Comparison of ENCODE assay signal across 11 cellular contexts in the genomic region with DNA sequence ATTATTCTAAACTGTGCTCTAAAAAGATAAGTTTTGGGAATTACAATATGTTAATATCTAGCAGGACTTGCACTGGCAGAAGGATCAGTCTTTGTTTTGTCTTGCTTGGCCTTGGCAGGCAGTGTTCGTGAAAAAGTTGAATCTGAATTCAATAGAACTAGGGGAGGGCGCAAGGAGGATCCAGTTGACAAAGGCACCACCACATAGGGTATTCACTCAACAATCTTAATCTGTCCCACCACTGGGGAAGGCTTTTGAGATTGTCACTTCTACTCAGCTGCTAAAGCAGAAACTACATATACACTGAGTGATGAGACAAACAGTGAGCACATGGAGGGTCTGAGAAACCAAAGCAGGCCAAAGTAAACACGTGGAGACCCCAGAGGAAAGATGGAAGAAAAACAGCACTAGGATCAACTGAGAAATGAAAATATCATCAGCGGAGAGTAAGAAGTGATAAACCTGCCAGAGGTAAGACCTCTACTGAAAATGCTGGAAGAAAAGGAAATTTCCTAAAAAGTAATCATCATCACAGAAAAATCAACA. TPM values are rescaled to one million over a fixed set of nuclear protein-coding genes. Genes with fewer than 3 reads are reported as not detected.
DNase-seq lines count a peak whose midpoint lies in the region; ATAC-seq, FAIRE-seq and TF ChIP-seq lines count a peak whose summit lies in the region.
"Had no signal": no experiment of that assay in that cellular context is flagged by ENCODE, and none has a peak within 500 bp of the region (broad histone marks: within the 10 kb centered on the region; RNA-seq: fewer than 3 reads in every experiment).

No MANE protein-coding gene starts in this region.

- no peak overlapping the region for H2AFZ ChIP-seq in GM12878 (ENCODE audit: control insufficient read depth, low read depth, low read length)

- H3K27me3 ChIP-seq in CD8-positive, alpha-beta T cell (ENCODE audit: insufficient read depth, low read length): no peaks in the 10 kb centered on the region
- H3K27me3 ChIP-seq in GM12878 (replicated peaks in 1 of 2; ENCODE audit: control insufficient read depth in 2 of 2, insufficient read depth in 2 of 2, low read length in 1 of 2): no peaks in the 10 kb centered on the region
- H3K27me3 ChIP-seq: brain microvascular endothelial cell had no signal

- H3K27ac Mint-ChIP-seq in CD8-positive, alpha-beta T cell: no peak overlapping the region
- H3K27ac Mint-ChIP-seq in nephron: peak overlapping the region in 2 of 3 experiments; percentile 4 to 47

- POLR2A ChIA-PET in CD8-positive, alpha-beta T cell (lab: Charles Lee): interaction anchor here (0.6 kb wide), 1 partner anchor 67 kb away, joined by 3 read pairs; no protein-coding TSS in a partner anchor
- POLR2A ChIA-PET in GM12878 (lab: Charles Lee): interaction anchor here (0.7 to 1.1 kb wide), 3 partner anchors 9 to 66 kb away, joined by 3 to 6 read pairs (median 4); partner anchors contain the start of genes NUDT21 and OGFOD1

- no peaks in the 10 kb centered on the region for H3K9me3 Mint-ChIP-seq in CD8-positive, alpha-beta T cell
- no peaks in the 10 kb centered on the region for H3K9me3 Mint-ChIP-seq in nephron

- peaks cover 65% of the 10 kb centered on the region for H3K79me2 ChIP-seq in GM12878 (ENCODE audit: control insufficient read depth, insufficient read depth, low read length)

- SMC1A ChIA-PET in GM12878 (lab: Charles Lee; ENCODE audit: uncharacterized antibody, unreplicated experiment): interaction anchor here (0.6 to 2.1 kb wide), 3 partner anchors 14 to 279 kb away, joined by 3 to 6 read pairs (median 3); no protein-coding TSS in a partner anchor

- H4K20me1 ChIP-seq in GM12878 (ENCODE audit: control insufficient read depth, insufficient read depth): no peaks in the 10 kb centered on the region

- TF ChIP-seq CTCF in CD8-positive, alpha-beta T cell (IDR thresholded peaks at IDR 0.05): no peak
- TF ChIP-seq CTCF in HFF-Myc (IDR thresholded peaks at IDR 0.05; ENCODE audit: low read depth, low read length, missing control alignments) (no peak), GM12878 (IDR thresholded peaks at IDR 0.05 in 2 of 3, conservative IDR thresholded peaks at IDR 0.05 in 1 of 3; ENCODE audit: control insufficient read depth in 2 of 3, extremely low read depth in 1 of 3, insufficient read depth in 1 of 3, low read depth in 3 of 3, low read length in 3 of 3) (no peak), nephron (IDR thresholded peaks at IDR 0.05; ENCODE audit: unreplicated experiment in 3 of 3) (no peak), mucosa of descending colon (IDR thresholded peaks at IDR 0.05) (no peak)

- 12% methylated on average over 4 of the region's 4 CpGs for WGBS in GM12878 (ENCODE audit: insufficient coverage, insufficient replicate concordance, low lambda C conversion rate, missing lambda C conversion rate)

- H3K4me1 ChIP-seq in CD8-positive, alpha-beta T cell (ENCODE audit: insufficient read depth, low read length): peaks cover 19% of the 10 kb centered on the region
- H3K4me1 ChIP-seq in GM12878 (ENCODE audit: control insufficient read depth, insufficient read depth, low read length) (peaks cover 12% of the 10 kb centered on the region), mucosa of descending colon (ENCODE audit: low read depth) (peaks cover 20% of the 10 kb centered on the region)

- H3K36me3 Mint-ChIP-seq in CD8-positive, alpha-beta T cell: peaks cover 6% of the 10 kb centered on the region
- peaks cover 8% of the 10 kb centered on the region for H3K36me3 Mint-ChIP-seq in nephron (ENCODE audit: low read depth)

- H3K36me3 ChIP-seq in CD8-positive, alpha-beta T cell (ENCODE audit: insufficient read depth, low read length): no peaks in the 10 kb centered on the region
- no peaks in the 10 kb centered on the region for H3K36me3 ChIP-seq in GM12878 (ENCODE audit: control insufficient read depth in 2 of 2, insufficient read depth in 2 of 2, low read length in 1 of 2)
- H3K36me3 ChIP-seq in mucosa of descending colon (ENCODE audit: low read depth): no peaks in the 10 kb centered on the region
- H3K36me3 ChIP-seq: brain microvascular endothelial cell had no signal

- FAIRE-seq in GM12878 (lab: Jason Lieb, UNC): peak; percentile 18

- no peak for TF ChIP-seq POLR2A in GM12878 (IDR thresholded peaks at IDR 0.05; ENCODE audit: low read depth, low read length)

- no peak for TF ChIP-seq RAD21 in GM12878 (IDR thresholded peaks at IDR 0.05; ENCODE audit: insufficient read depth, low read depth, low read length)

- in situ Hi-C loops in GM12878 (cut with MboI): no loop called here

- peaks cover 46% of the 10 kb centered on the region for H3K4me1 Mint-ChIP-seq in CD8-positive, alpha-beta T cell (ENCODE audit: low read depth)
- H3K4me1 Mint-ChIP-seq in nephron: peaks cover 26% of the 10 kb centered on the region

- RAD21 ChIA-PET in GM12878 (lab: Charles Lee; ENCODE audit: unreplicated experiment): interaction anchor here (1.0 to 1.6 kb wide), 3 partner anchors 9 to 480 kb away, joined by 3 to 6 read pairs (median 6); partner anchors contain the start of genes NUDT21 and OGFOD1

- peak overlapping the region; percentile 64 for H3K4me3 Mint-ChIP-seq in CD8-positive, alpha-beta T cell
- peak overlapping the region; percentile 75 to 98 (median 76) for H3K4me3 Mint-ChIP-seq in nephron

- no peak for TF ChIP-seq EP300 in GM12878 (IDR thresholded peaks at IDR 0.05; ENCODE audit: borderline replicate concordance in 1 of 2, control insufficient read depth in 1 of 2, low read depth in 2 of 2, low read length in 2 of 2)

- no peak overlapping the region for H3K27ac ChIP-seq in CD8-positive, alpha-beta T cell (ENCODE audit: low read depth, low read length)
- peak overlapping the region; percentile 60 for H3K27ac ChIP-seq in GM12878 (ENCODE audit: control insufficient read depth, insufficient read depth)
- H3K27ac ChIP-seq: brain microvascular endothelial cell had no signal

- H3K27me3 Mint-ChIP-seq in CD8-positive, alpha-beta T cell (ENCODE audit: low read depth): no peaks in the 10 kb centered on the region
- H3K27me3 Mint-ChIP-seq in nephron (ENCODE audit: low read depth): no peaks in the 10 kb centered on the region

- BruUV-seq in GM12878 (replicated peaks; lab: Mats Ljungman, UMichigan): no TSS peak

- DNase-seq in CD8-positive, alpha-beta T cell: no peak
- DNase-seq in HFF-Myc (ENCODE audit: extremely low read depth, low read depth) (no peak), GM12878 (ENCODE audit: low read depth, low spot score) (no peak), hypothalamus (lab: John Stamatoyannopoulos, UW) (no peak), mucosa of descending colon (no peak), SHP77 treated with DMSO at 0.1 percent for 48 hours (lab: John Stamatoyannopoulos, UW) (no peak), middle frontal gyrus (ENCODE audit: extremely low spot score, low spot score) (no peak)
- DNase-seq: brain microvascular endothelial cell, left ventricle myocardium superior, NCI-H1694 treated with DMSO at 0.1 percent for 48 hours had no signal

- peak overlapping the region; percentile 95 for H3K4me2 ChIP-seq in GM12878 (ENCODE audit: control insufficient read depth, insufficient read depth)

- H3K9ac ChIP-seq in GM12878 (ENCODE audit: control insufficient read depth, insufficient read depth, low read length): peak overlapping the region; percentile 89

- H3K4me3 ChIP-seq in CD8-positive, alpha-beta T cell (ENCODE audit: low read depth, low read length): no peak overlapping the region
- H3K4me3 ChIP-seq in HFF-Myc (replicated peaks; ENCODE audit: low read depth, low read length) (peak overlapping the region; percentile 58; the same call in 1 of the 2 replicates), GM12878 (peak overlapping the region; percentile 78), mucosa of descending colon (no peak overlapping the region)

- no peaks in the 10 kb centered on the region for H3K9me3 ChIP-seq in CD8-positive, alpha-beta T cell (ENCODE audit: low read length)
- H3K9me3 ChIP-seq in GM12878 (replicated peaks; ENCODE audit: control insufficient read depth, insufficient read depth, low read length): no peaks in the 10 kb centered on the region
- no peaks in the 10 kb centered on the region for H3K9me3 ChIP-seq in mucosa of descending colon

- CTCF ChIA-PET in CD8-positive, alpha-beta T cell (lab: Charles Lee): no interaction called here
- CTCF ChIA-PET in GM12878 (lab: Yijun Ruan, JAX): interaction anchor here (1.3 to 1.7 kb wide), 3 partner anchors 28 to 279 kb away, joined by 3 to 8 read pairs (median 4); partner anchors contain the start of genes NUDT21 and OGFOD1

- ATAC-seq in CD8-positive, alpha-beta T cell: no peak
- ATAC-seq in GM12878 (peak; percentile 31), mucosa of descending colon (no peak)
- ATAC-seq: left ventricle myocardium superior had no signal

- intact Hi-C loops in CD8-positive, alpha-beta T cell (cut with DNase I, micrococcal nuclease): loop anchor here in 1 of 2 experiments (10.0 kb wide), 1 partner anchor 1312 kb away; the partner anchor contains the start of gene KATNB1
- intact Hi-C loops in GM12878 (cut with micrococcal nuclease; ENCODE audit: unreplicated experiment): loop anchor here (2.0 kb wide), 1 partner anchor 26 kb away; no protein-coding TSS in a partner anchor
- intact Hi-C loops in mucosa of descending colon (cut with DNase I, micrococcal nuclease): no loop called here

RNA-seq across cellular contexts. Expression of gene AMFR, which starts 2.4 kb away (rescaled TPM):
- 10 to 100 TPM; 75.4 to 76.4 TPM for total RNA-seq in CD8-positive, alpha-beta T cell
- 87.4 and 111 TPM in 2 replicates for total RNA-seq in GM12878 (2013; cell fraction: nucleolus; rRNA removed)
- 67.6 and 86.9 TPM in 2 replicates for total RNA-seq in GM12878 (2014; rRNA removed)
- total RNA-seq in GM12878 (2014; rRNA removed; fragmentation: Illumina TruSeq; extraction: Trizol): 42.2 and 42.9 TPM in 2 replicates
- 56.2 and 63.7 TPM in 2 replicates for total RNA-seq in GM12878 (2021)
- polyA plus RNA-seq in GM12878 (2011; ENCODE audit: low read depth): 35.5 TPM
- 13.4 and 34.0 TPM in 2 replicates for polyA plus RNA-seq in GM12878 (2011; rRNA removed)
- 35.4 and 39.0 TPM in 2 replicates for polyA plus RNA-seq in GM12878 (2011; cell fraction: cytosol; rRNA removed)
- 36.0 and 41.7 TPM in 2 replicates for polyA plus RNA-seq in GM12878 (2011; cell fraction: nucleus; rRNA removed)
- 56.2 and 58.8 TPM in 2 replicates for polyA plus RNA-seq in GM12878 (2012)
- 22.6 and 23.1 TPM in 2 replicates for polyA plus RNA-seq in GM12878 (2014; fragmentation: Illumina TruSeq; extraction: Trizol)
- 10 to 100 TPM; 11.8 to 13.8 TPM for polyA plus RNA-seq in GM12878 (2014; fragmentation: Nextera tagmentation; extraction: Ambion mirVana)
- polyA plus RNA-seq in GM12878 (2014; rRNA removed): 30.1 and 33.2 TPM in 2 replicates
- 10 to 100 TPM in 1 of 2 experiments, 1 to 10 TPM in 1; 8.2 to 10.0 TPM for polyA plus RNA-seq in GM12878 (2016; fragmentation: Nextera tagmentation; extraction: Ambion mirVana)
- polyA minus RNA-seq in GM12878 (2011; rRNA and poly(A)+ RNA removed): 122 and 134 TPM in 2 replicates
- polyA minus RNA-seq in GM12878 (2011; cell fraction: cytosol; rRNA and poly(A)+ RNA removed): 56.4 and 58.7 TPM in 2 replicates
- 42.3 and 71.1 TPM in 2 replicates for polyA minus RNA-seq in GM12878 (2011; cell fraction: nucleus; rRNA and poly(A)+ RNA removed)
- total RNA-seq in mucosa of descending colon: 100 to 1,000 TPM in 2 of 3 donors, 10 to 100 TPM in 1; 83.3 to 116 (median 102) TPM

RNA-seq across cellular contexts. Expression of gene NUDT21, which starts 28.2 kb away (rescaled TPM):
- 100 to 1,000 TPM in 1 of 2 experiments, 10 to 100 TPM in 1; 99.1 to 106 TPM for total RNA-seq in CD8-positive, alpha-beta T cell
- 86.7 and 87.9 TPM in 2 replicates for total RNA-seq in GM12878 (2013; cell fraction: nucleolus; rRNA removed)
- 145 and 229 TPM in 2 replicates for total RNA-seq in GM12878 (2014; rRNA removed)
- 106 and 110 TPM in 2 replicates for total RNA-seq in GM12878 (2014; rRNA removed; fragmentation: Illumina TruSeq; extraction: Trizol)
- total RNA-seq in GM12878 (2021): 200 and 203 TPM in 2 replicates
- polyA plus RNA-seq in GM12878 (2011; ENCODE audit: low read depth): 31.4 TPM
- polyA plus RNA-seq in GM12878 (2011; rRNA removed): 183 and 220 TPM in 2 replicates
- 82.6 and 83.4 TPM in 2 replicates for polyA plus RNA-seq in GM12878 (2011; cell fraction: cytosol; rRNA removed)
- 92.4 and 104 TPM in 2 replicates for polyA plus RNA-seq in GM12878 (2011; cell fraction: nucleus; rRNA removed)
- polyA plus RNA-seq in GM12878 (2012): 108 and 126 TPM in 2 replicates
- 104 and 141 TPM in 2 replicates for polyA plus RNA-seq in GM12878 (2014; fragmentation: Illumina TruSeq; extraction: Trizol)
- 100 to 1,000 TPM in 1 of 2 experiments, 10 to 100 TPM in 1; 70.1 to 120 TPM for polyA plus RNA-seq in GM12878 (2014; fragmentation: Nextera tagmentation; extraction: Ambion mirVana)
- 99.0 and 175 TPM in 2 replicates for polyA plus RNA-seq in GM12878 (2014; rRNA removed)
- polyA plus RNA-seq in GM12878 (2016; fragmentation: Nextera tagmentation; extraction: Ambion mirVana): 100 to 1,000 TPM; 134 to 152 TPM
- polyA minus RNA-seq in GM12878 (2011; rRNA and poly(A)+ RNA removed): 69.1 and 126 TPM in 2 replicates
- 54.4 and 64.9 TPM in 2 replicates for polyA minus RNA-seq in GM12878 (2011; cell fraction: cytosol; rRNA and poly(A)+ RNA removed)
- 66.1 and 119 TPM in 2 replicates for polyA minus RNA-seq in GM12878 (2011; cell fraction: nucleus; rRNA and poly(A)+ RNA removed)
- 10 to 100 TPM; 64.4 to 94.2 (median 74.9) TPM for total RNA-seq in mucosa of descending colon

RNA-seq across cellular contexts. Expression of gene OGFOD1, which starts 28.4 kb away (rescaled TPM):
- total RNA-seq in CD8-positive, alpha-beta T cell: 10 to 100 TPM; 17.0 to 21.5 TPM
- total RNA-seq in GM12878 (2013; cell fraction: nucleolus; rRNA removed): 46.4 and 58.2 TPM in 2 replicates
- total RNA-seq in GM12878 (2014; rRNA removed): 42.4 and 58.3 TPM in 2 replicates
- total RNA-seq in GM12878 (2014; rRNA removed; fragmentation: Illumina TruSeq; extraction: Trizol): 41.8 and 43.2 TPM in 2 replicates
- 51.6 and 54.4 TPM in 2 replicates for total RNA-seq in GM12878 (2021)
- polyA plus RNA-seq in GM12878 (2011; ENCODE audit: low read depth): 23.3 TPM
- 38.8 and 48.8 TPM in 2 replicates for polyA plus RNA-seq in GM12878 (2011; rRNA removed)
- 24.5 and 33.4 TPM in 2 replicates for polyA plus RNA-seq in GM12878 (2011; cell fraction: cytosol; rRNA removed)
- 20.0 and 32.1 TPM in 2 replicates for polyA plus RNA-seq in GM12878 (2011; cell fraction: nucleus; rRNA removed)
- 30.6 and 35.2 TPM in 2 replicates for polyA plus RNA-seq in GM12878 (2012)
- polyA plus RNA-seq in GM12878 (2014; fragmentation: Illumina TruSeq; extraction: Trizol): 60.6 and 74.3 TPM in 2 replicates
- polyA plus RNA-seq in GM12878 (2014; fragmentation: Nextera tagmentation; extraction: Ambion mirVana): 10 to 100 TPM; 31.4 to 40.7 TPM
- 54.8 and 57.2 TPM in 2 replicates for polyA plus RNA-seq in GM12878 (2014; rRNA removed)
- 100 to 1,000 TPM; 117 to 119 TPM for polyA plus RNA-seq in GM12878 (2016; fragmentation: Nextera tagmentation; extraction: Ambion mirVana)
- polyA minus RNA-seq in GM12878 (2011; rRNA and poly(A)+ RNA removed): 22.8 and 33.9 TPM in 2 replicates
- polyA minus RNA-seq in GM12878 (2011; cell fraction: cytosol; rRNA and poly(A)+ RNA removed): 10.7 and 14.0 TPM in 2 replicates
- 11.7 and 20.0 TPM in 2 replicates for polyA minus RNA-seq in GM12878 (2011; cell fraction: nucleus; rRNA and poly(A)+ RNA removed)
- 10 to 100 TPM; 17.4 to 27.8 (median 23.6) TPM for total RNA-seq in mucosa of descending colon

Comparison
In these comparisons a context has a peak if more than half of its experiments do, and no peak if none do; other contexts are left out.
1. H3K4me3 ChIP-seq: peak in HFF-Myc (single experiment) and GM12878 (single experiment); none in CD8-positive, alpha-beta T cell (single experiment) and mucosa of descending colon (single experiment).